ENCODE assay signal across 31 cellular contexts in genomic region chr3:187593347-187593850, GRCh38.
"Had no signal": no experiment of that assay in that cellular context is flagged by ENCODE, and none has a peak within 500 bp of the region (broad histone marks: within the 10 kb centered on the region; RNA-seq: fewer than 3 reads in every experiment).

No MANE protein-coding gene starts in this region.

- H3K4me1 ChIP-seq: adrenal gland, SJCRH30 had no signal

- ATAC-seq: activated naive CD4-positive, alpha-beta T cell treated with anti-CD3 and anti-CD28 coated beads, Interleukin-2, amount 50 U/mL, for 72 hours; activated T-cell treated with anti-CD3 and anti-CD28 coated beads, Interleukin-2, amount 50 U/mL, for 4 hours; Panc1 had no signal

- H3K4me3 Mint-ChIP-seq: activated B cell treated with CpG ODN at 0.5 μM for 24 hours; activated CD4-positive, alpha-beta memory T cell treated with anti-CD3 and anti-CD28 coated beads for 36 hours; activated naive CD4-positive, alpha-beta T cell treated with anti-CD3 and anti-CD28 coated beads for 36 hours; activated T-cell treated with anti-CD3 and anti-CD28 coated beads, Interleukin-2, amount 50 U/mL, for 4 hours; activated T-helper 1 cell treated with anti-CD3 and anti-CD28 coated beads, Interleukin-12 subunit alpha, Interleukin-12 subunit beta, Interleukin-2, Interleukin-4 antibody, amounts not matched to agents 30 ng/mL and 10 ng/mL and 1 ng/mL, durations not matched to agents 14 hours and 24 hours and 36 hours; brain; T-helper 1 cell treated with Interleukin-12 subunit alpha and Interleukin-12 subunit beta and Interleukin-4 antibody, amounts not matched to agents 30 μg/mL and 1 μg/mL, for 36 hours; T-helper 2 cell treated with Interferon-gamma antibody and Interleukin-4, amounts not matched to agents 5 μg/mL and 100 μg/mL, for 36 hours had no signal

- H3K36me3 ChIP-seq: adrenal gland, SJCRH30 had no signal

- H3K4me3 ChIP-seq: adrenal gland, SJCRH30, SK-N-MC had no signal

- H3K36me3 Mint-ChIP-seq: activated CD4-positive, alpha-beta memory T cell treated with anti-CD3 and anti-CD28 coated beads for 36 hours; brain had no signal

- DNase-seq: activated B cell treated with CpG ODN at 0.5 μM for 24 hours; activated CD4-positive, alpha-beta memory T cell treated with anti-CD3 and anti-CD28 coated beads for 36 hours; activated CD4-positive, alpha-beta T cell treated with anti-CD3 and anti-CD28 coated beads for 4 hours; activated CD4-positive, alpha-beta T cell treated with anti-CD3 and anti-CD28 coated beads, Interleukin-2, amount 50 U/mL, for 1 hour; activated CD4-positive, CD25-positive, alpha-beta regulatory T cell treated with anti-CD3 and anti-CD28 coated beads, Interleukin-2, amount 50 U/mL, for 72 hours; activated CD8-positive, alpha-beta memory T cell treated with anti-CD3 and anti-CD28 coated beads, Interleukin-2, amount 50 U/mL, for 4 hours; activated gamma-delta T cell treated with Interleukin-2 at 50 U/mL for 16 hours; activated naive CD4-positive, alpha-beta T cell treated with anti-CD3 and anti-CD28 coated beads for 36 hours; activated T-cell treated with anti-CD3 and anti-CD28 coated beads for 4 hours; activated T-cell treated with anti-CD3 and anti-CD28 coated beads, Interleukin-2, amount 50 U/mL, for 4 hours; adrenal gland; Karpas-422; KBM-7; MM.1S; MV-4-11; NCI-H1092; NCI-H1436 treated with DMSO at 0.1 percent for 48 hours; NCI-H1694 treated with DMSO at 0.1 percent for 48 hours; NCI-H2029; NCI-H345; NCI-H524 treated with DMSO at 0.1 percent for 48 hours; SHP77; SJCRH30 had no signal

- H3K27ac Mint-ChIP-seq: activated B cell treated with CpG ODN at 0.5 μM for 24 hours; activated CD4-positive, alpha-beta memory T cell treated with anti-CD3 and anti-CD28 coated beads for 36 hours; activated naive CD4-positive, alpha-beta T cell treated with anti-CD3 and anti-CD28 coated beads for 36 hours; activated naive CD4-positive, alpha-beta T cell treated with anti-CD3 and anti-CD28 coated beads, Interleukin-2, amount 50 U/mL, for 72 hours; activated T-helper 1 cell treated with anti-CD3 and anti-CD28 coated beads, Interleukin-12 subunit alpha, Interleukin-12 subunit beta, Interleukin-2, Interleukin-4 antibody, amounts not matched to agents 30 ng/mL and 10 ng/mL and 1 ng/mL, durations not matched to agents 14 hours and 24 hours and 36 hours; brain; T-helper 1 cell treated with Interleukin-12 subunit alpha and Interleukin-12 subunit beta and Interleukin-4 antibody, amounts not matched to agents 30 μg/mL and 1 μg/mL, for 36 hours; T-helper 2 cell treated with Interferon-gamma antibody and Interleukin-4, amounts not matched to agents 5 μg/mL and 100 μg/mL, for 36 hours had no signal

- H3K9me3 Mint-ChIP-seq: activated B cell treated with CpG ODN at 0.5 μM for 24 hours; activated CD4-positive, alpha-beta memory T cell treated with anti-CD3 and anti-CD28 coated beads for 36 hours; activated naive CD4-positive, alpha-beta T cell treated with anti-CD3 and anti-CD28 coated beads for 36 hours; activated naive CD4-positive, alpha-beta T cell treated with anti-CD3 and anti-CD28 coated beads, Interleukin-2, amount 50 U/mL, for 72 hours; activated T-cell treated with anti-CD3 and anti-CD28 coated beads, Interleukin-2, amount 50 U/mL, for 4 hours; activated T-helper 1 cell treated with anti-CD3 and anti-CD28 coated beads, Interleukin-12 subunit alpha, Interleukin-12 subunit beta, Interleukin-2, Interleukin-4 antibody, amounts not matched to agents 30 ng/mL and 10 ng/mL and 1 ng/mL, durations not matched to agents 14 hours and 24 hours and 36 hours; T-helper 1 cell treated with Interleukin-12 subunit alpha and Interleukin-12 subunit beta and Interleukin-4 antibody, amounts not matched to agents 30 μg/mL and 1 μg/mL, for 36 hours; T-helper 2 cell treated with Interferon-gamma antibody and Interleukin-4, amounts not matched to agents 5 μg/mL and 100 μg/mL, for 36 hours had no signal

- H3K27ac ChIP-seq: adrenal gland, SJCRH30, SK-N-MC, VCaP had no signal

- H3K4me1 Mint-ChIP-seq: activated B cell treated with CpG ODN at 0.5 μM for 24 hours had no signal

- H3K9me3 ChIP-seq: adrenal gland, SJCRH30 had no signal

- H3K27me3 ChIP-seq: adrenal gland, SJCRH30 had no signal
